In genomic region chr1:67743072-67743725, GRCh38 we compare ENCODE assay signal across 28 cellular contexts. TPM values are rescaled to one million over a fixed set of nuclear protein-coding genes. Genes with fewer than 3 reads are reported as not detected.
A peak's percentile ranks its signal among the peaks of the same experiment; 100 is the strongest.
DNase-seq lines count a peak whose midpoint lies in the region; ATAC-seq and TF ChIP-seq lines count a peak whose summit lies in the region.
"Had no signal": no experiment of that assay in that cellular context is flagged by ENCODE, and none has a peak within 500 bp of the region (broad histone marks: within the 10 kb centered on the region; RNA-seq: fewer than 3 reads in every experiment).

No MANE protein-coding gene starts in this region.

- H3K27me3 Mint-ChIP-seq in progenitor cell of endocrine pancreas = no peaks in the 10 kb centered on the region
- H3K27me3 Mint-ChIP-seq in activated naive CD4-positive, alpha-beta T cell treated with anti-CD3 and anti-CD28 coated beads for 36 hours (ENCODE audit: low read depth) = no peaks in the 10 kb centered on the region

- peak overlapping the region; percentile 2 for H3K27ac Mint-ChIP-seq in progenitor cell of endocrine pancreas
- H3K27ac Mint-ChIP-seq in activated naive CD4-positive, alpha-beta T cell treated with anti-CD3 and anti-CD28 coated beads for 36 hours = no peak overlapping the region
- H3K27ac Mint-ChIP-seq: natural killer cell had no signal

- 0 out of 2 replicates have a peak, but pooled peaks have one; percentile 14 for TF ChIP-seq POLR2A in Raji (IDR thresholded peaks at IDR 0.05; ENCODE audit: insufficient read depth, low read depth, low read length)

- peaks cover 36% of the 10 kb centered on the region for H3K4me1 Mint-ChIP-seq in progenitor cell of endocrine pancreas (ENCODE audit: low read depth)
- H3K4me1 Mint-ChIP-seq in activated naive CD4-positive, alpha-beta T cell treated with anti-CD3 and anti-CD28 coated beads for 36 hours (ENCODE audit: low read depth) = peaks cover 4% of the 10 kb centered on the region
- H3K4me1 Mint-ChIP-seq: natural killer cell had no signal

- ATAC-seq in GM19324 (IDR thresholded peaks at IDR 0.05; ENCODE audit: low FRiP score, unreplicated experiment) = peak; percentile 65
- peak; percentile 46 for ATAC-seq in HG02798 (IDR thresholded peaks at IDR 0.05; ENCODE audit: poor library complexity, unreplicated experiment)
- ATAC-seq: esophagus mucosa, left lobe of liver, natural killer cell had no signal

- TF ChIP-seq CTCF in progenitor cell of endocrine pancreas (IDR thresholded peaks at IDR 0.05; ENCODE audit: unreplicated experiment) = no peak

- H3K4me3 Mint-ChIP-seq in progenitor cell of endocrine pancreas (ENCODE audit: low read depth) = no peak overlapping the region
- no peak overlapping the region for H3K4me3 Mint-ChIP-seq in activated naive CD4-positive, alpha-beta T cell treated with anti-CD3 and anti-CD28 coated beads for 36 hours
- H3K4me3 Mint-ChIP-seq: natural killer cell had no signal

- H3K36me3 Mint-ChIP-seq in progenitor cell of endocrine pancreas (ENCODE audit: insufficient read depth) = no peaks in the 10 kb centered on the region
- no peaks in the 10 kb centered on the region for H3K36me3 Mint-ChIP-seq in activated naive CD4-positive, alpha-beta T cell treated with anti-CD3 and anti-CD28 coated beads for 36 hours (ENCODE audit: low read depth)
- H3K36me3 Mint-ChIP-seq: natural killer cell had no signal

- H3K9me3 Mint-ChIP-seq in progenitor cell of endocrine pancreas (ENCODE audit: low read depth) = no peaks in the 10 kb centered on the region
- no peaks in the 10 kb centered on the region for H3K9me3 Mint-ChIP-seq in activated naive CD4-positive, alpha-beta T cell treated with anti-CD3 and anti-CD28 coated beads for 36 hours
- H3K9me3 Mint-ChIP-seq: natural killer cell had no signal

- intact Hi-C loops in activated naive CD4-positive, alpha-beta T cell treated with anti-CD3 and anti-CD28 coated beads for 36 hours (cut with micrococcal nuclease) = no loop called here

- CTCF ChIA-PET in activated naive CD4-positive, alpha-beta T cell treated with anti-CD3 and anti-CD28 coated beads for 36 hours (lab: Charles Lee) = interaction anchor here (1.0 to 2.2 kb wide), 5 partner anchors 10 to 182 kb away, joined by 3 to 7 read pairs (median 3); no protein-coding TSS in a partner anchor

- no peak for DNase-seq in progenitor cell of endocrine pancreas (ENCODE audit: low spot score, unreplicated experiment)
- no peak for DNase-seq in SW480 (ENCODE audit: low spot score)
- DNase-seq in activated naive CD4-positive, alpha-beta T cell treated with anti-CD3 and anti-CD28 coated beads for 36 hours = no peak
- DNase-seq in NCI-H2081 treated with DMSO at 0.1 percent for 48 hours (lab: John Stamatoyannopoulos, UW) = no peak
- DNase-seq: activated CD4-positive, alpha-beta T cell treated with anti-CD3 and anti-CD28 coated beads for 4 hours; activated CD8-positive, alpha-beta memory T cell treated with anti-CD3 and anti-CD28 coated beads for 24 hours; activated T-cell treated with anti-CD3 and anti-CD28 coated beads, Interleukin-2, amount 50 U/mL, for 1 hour; adrenal gland; C1 segment of cervical spinal cord; Calu3; DND-41; effector memory CD4-positive, alpha-beta T cell; foreskin melanocyte; GM23248; hippocampal formation; natural killer cell; NCI-H1092 treated with DMSO at 0.1 percent for 48 hours; NCI-H2029 treated with DMSO at 0.1 percent for 48 hours; NCI-H446; retina; stimulated activated CD4-positive, alpha-beta T cell treated with anti-CD3 and anti-CD28 coated beads, Interleukin-2, amount 100 ng/mL, for 24 hours; T-helper 1 cell; thyroid gland had no signal

RNA-seq across cellular contexts. Expression of gene GADD45A, which starts 58.2 kb away (rescaled TPM):
- 47.7 and 56.2 TPM in 2 replicates for total RNA-seq in progenitor cell of endocrine pancreas
- 10 to 100 TPM; 47.0 to 48.3 TPM for total RNA-seq in activated naive CD4-positive, alpha-beta T cell treated with anti-CD3 and anti-CD28 coated beads for 36 hours
